ENCODE assay signal across 1 cellular context in the genomic region with DNA sequence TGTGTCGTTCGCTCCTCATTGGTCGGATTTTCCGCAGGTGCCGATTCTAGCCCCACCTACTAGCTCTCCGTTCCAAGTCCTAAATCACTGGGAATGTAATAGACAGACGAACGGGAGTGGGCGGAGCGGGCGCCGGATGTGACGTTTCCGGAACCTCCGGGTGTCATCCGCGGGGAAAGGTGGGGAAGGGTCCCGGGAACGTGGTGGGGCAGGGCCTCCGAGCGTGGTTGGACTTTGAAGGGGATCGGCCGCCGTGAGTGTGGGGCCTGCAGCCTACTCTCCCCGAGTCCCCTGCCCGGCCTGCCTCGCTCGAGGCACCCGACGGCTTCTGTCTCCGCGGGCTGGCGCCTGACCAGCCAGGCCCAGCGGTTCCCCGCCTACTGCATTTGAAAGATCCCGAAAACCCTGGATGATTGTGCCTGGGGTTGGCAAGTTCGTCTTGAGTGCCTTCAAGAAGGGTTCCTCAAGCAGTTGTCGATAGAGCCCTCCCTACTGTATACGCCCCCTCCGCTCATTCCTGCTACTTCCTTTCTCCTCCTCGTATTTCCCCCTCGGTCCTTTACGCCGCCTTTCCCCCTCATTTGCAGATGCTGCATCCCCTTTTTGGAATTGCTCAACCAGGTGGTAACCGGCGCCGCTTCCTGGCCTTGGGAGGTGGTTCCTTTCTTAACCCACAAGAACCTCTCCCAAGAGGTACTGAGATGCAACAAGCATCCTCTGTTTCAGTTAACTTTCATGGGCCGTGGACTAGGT.
TF ChIP-seq lines count a peak whose summit lies in the region.

A gene (plus strand): TSS at position 144 of the 753 bp plus-strand sequence. CDS start 1,896 bp downstream, outside the sequence.

TF ChIP-seq in GM12878, 131 proteins besides CTCF, POLR2A, EP300 and RAD21 (continued from another document and continues in another):
- TF ChIP-seq, protein P1, sequence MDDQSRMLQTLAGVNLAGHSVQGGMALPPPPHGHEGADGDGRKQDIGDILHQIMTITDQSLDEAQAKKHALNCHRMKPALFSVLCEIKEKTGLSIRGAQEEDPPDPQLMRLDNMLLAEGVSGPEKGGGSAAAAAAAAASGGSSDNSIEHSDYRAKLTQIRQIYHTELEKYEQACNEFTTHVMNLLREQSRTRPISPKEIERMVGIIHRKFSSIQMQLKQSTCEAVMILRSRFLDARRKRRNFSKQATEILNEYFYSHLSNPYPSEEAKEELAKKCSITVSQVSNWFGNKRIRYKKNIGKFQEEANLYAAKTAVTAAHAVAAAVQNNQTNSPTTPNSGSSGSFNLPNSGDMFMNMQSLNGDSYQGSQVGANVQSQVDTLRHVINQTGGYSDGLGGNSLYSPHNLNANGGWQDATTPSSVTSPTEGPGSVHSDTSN (IDR thresholded peaks at IDR 0.05; ENCODE audit: insufficient replicate concordance, low read depth, low read length) = peak; percentile 39
- peak; percentile 47 to 71; a peak in 3 of 4 replicates for TF ChIP-seq BHLHE40 (IDR thresholded peaks at IDR 0.05; ENCODE audit: borderline replicate concordance in 1 of 2, low read depth in 2 of 2, low read length in 1 of 2)
- TF ChIP-seq CHD2 (IDR thresholded peaks at IDR 0.05; ENCODE audit: borderline replicate concordance, low read depth, low read length) = 0 out of 2 replicates have a peak, but pooled peaks have one; percentile 37
- peak; percentile 93 for TF ChIP-seq CREB1 (IDR thresholded peaks at IDR 0.05; ENCODE audit: low read depth)
- peak; percentile 60; the same call in 1 of the 2 replicates for TF ChIP-seq POLR2AphosphoS2 (IDR thresholded peaks at IDR 0.05; ENCODE audit: low read depth, low read length)
- no peak for TF ChIP-seq YBX1 (IDR thresholded peaks at IDR 0.05)
- 0 out of 2 replicates have a peak, but pooled peaks have one; percentile 39 for TF ChIP-seq EED (IDR thresholded peaks at IDR 0.05; ENCODE audit: low read depth)
- TF ChIP-seq EGR1 (IDR thresholded peaks at IDR 0.05; ENCODE audit: borderline replicate concordance in 1 of 2, low read depth in 2 of 2, low read length in 2 of 2) = 0 out of 3 replicates have a peak, but pooled peaks of 1 of the 2 experiments have one; percentile 51
- TF ChIP-seq FOS (IDR thresholded peaks at IDR 0.05; ENCODE audit: borderline replicate concordance, extremely low read depth, insufficient read length) = peak; percentile 12
- TF ChIP-seq CBX5 (IDR thresholded peaks at IDR 0.05; ENCODE audit: low read depth) = no peak
- TF ChIP-seq ZNF217 (IDR thresholded peaks at IDR 0.05) = no peak
- peak; percentile 82 for TF ChIP-seq NBN (IDR thresholded peaks at IDR 0.05)
- TF ChIP-seq, protein P2, sequence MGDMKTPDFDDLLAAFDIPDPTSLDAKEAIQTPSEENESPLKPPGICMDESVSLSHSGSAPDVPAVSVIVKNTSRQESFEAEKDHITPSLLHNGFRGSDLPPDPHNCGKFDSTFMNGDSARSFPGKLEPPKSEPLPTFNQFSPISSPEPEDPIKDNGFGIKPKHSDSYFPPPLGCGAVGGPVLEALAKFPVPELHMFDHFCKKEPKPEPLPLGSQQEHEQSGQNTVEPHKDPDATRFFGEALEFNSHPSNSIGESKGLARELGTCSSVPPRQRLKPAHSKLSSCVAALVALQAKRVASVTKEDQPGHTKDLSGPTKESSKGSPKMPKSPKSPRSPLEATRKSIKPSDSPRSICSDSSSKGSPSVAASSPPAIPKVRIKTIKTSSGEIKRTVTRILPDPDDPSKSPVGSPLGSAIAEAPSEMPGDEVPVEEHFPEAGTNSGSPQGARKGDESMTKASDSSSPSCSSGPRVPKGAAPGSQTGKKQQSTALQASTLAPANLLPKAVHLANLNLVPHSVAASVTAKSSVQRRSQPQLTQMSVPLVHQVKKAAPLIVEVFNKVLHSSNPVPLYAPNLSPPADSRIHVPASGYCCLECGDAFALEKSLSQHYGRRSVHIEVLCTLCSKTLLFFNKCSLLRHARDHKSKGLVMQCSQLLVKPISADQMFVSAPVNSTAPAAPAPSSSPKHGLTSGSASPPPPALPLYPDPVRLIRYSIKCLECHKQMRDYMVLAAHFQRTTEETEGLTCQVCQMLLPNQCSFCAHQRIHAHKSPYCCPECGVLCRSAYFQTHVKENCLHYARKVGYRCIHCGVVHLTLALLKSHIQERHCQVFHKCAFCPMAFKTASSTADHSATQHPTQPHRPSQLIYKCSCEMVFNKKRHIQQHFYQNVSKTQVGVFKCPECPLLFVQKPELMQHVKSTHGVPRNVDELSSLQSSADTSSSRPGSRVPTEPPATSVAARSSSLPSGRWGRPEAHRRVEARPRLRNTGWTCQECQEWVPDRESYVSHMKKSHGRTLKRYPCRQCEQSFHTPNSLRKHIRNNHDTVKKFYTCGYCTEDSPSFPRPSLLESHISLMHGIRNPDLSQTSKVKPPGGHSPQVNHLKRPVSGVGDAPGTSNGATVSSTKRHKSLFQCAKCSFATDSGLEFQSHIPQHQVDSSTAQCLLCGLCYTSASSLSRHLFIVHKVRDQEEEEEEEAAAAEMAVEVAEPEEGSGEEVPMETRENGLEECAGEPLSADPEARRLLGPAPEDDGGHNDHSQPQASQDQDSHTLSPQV (IDR thresholded peaks at IDR 0.05) = no peak
- TF ChIP-seq IKZF2 (IDR thresholded peaks at IDR 0.05) = peak; percentile 66 to 77
- 0 out of 2 replicates have a peak, but pooled peaks have one; percentile 21 for TF ChIP-seq SPI1 (IDR thresholded peaks at IDR 0.05; ENCODE audit: borderline replicate concordance, insufficient read depth, low read depth, low read length)
- TF ChIP-seq, protein P3, sequence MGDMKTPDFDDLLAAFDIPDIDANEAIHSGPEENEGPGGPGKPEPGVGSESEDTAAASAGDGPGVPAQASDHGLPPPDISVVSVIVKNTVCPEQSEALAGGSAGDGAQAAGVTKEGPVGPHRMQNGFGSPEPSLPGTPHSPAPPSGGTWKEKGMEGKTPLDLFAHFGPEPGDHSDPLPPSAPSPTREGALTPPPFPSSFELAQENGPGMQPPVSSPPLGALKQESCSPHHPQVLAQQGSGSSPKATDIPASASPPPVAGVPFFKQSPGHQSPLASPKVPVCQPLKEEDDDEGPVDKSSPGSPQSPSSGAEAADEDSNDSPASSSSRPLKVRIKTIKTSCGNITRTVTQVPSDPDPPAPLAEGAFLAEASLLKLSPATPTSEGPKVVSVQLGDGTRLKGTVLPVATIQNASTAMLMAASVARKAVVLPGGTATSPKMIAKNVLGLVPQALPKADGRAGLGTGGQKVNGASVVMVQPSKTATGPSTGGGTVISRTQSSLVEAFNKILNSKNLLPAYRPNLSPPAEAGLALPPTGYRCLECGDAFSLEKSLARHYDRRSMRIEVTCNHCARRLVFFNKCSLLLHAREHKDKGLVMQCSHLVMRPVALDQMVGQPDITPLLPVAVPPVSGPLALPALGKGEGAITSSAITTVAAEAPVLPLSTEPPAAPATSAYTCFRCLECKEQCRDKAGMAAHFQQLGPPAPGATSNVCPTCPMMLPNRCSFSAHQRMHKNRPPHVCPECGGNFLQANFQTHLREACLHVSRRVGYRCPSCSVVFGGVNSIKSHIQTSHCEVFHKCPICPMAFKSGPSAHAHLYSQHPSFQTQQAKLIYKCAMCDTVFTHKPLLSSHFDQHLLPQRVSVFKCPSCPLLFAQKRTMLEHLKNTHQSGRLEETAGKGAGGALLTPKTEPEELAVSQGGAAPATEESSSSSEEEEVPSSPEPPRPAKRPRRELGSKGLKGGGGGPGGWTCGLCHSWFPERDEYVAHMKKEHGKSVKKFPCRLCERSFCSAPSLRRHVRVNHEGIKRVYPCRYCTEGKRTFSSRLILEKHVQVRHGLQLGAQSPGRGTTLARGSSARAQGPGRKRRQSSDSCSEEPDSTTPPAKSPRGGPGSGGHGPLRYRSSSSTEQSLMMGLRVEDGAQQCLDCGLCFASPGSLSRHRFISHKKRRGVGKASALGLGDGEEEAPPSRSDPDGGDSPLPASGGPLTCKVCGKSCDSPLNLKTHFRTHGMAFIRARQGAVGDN (IDR thresholded peaks at IDR 0.05) = peak; percentile 63; the same call in 1 of the 2 replicates
- TF ChIP-seq, protein P4, sequence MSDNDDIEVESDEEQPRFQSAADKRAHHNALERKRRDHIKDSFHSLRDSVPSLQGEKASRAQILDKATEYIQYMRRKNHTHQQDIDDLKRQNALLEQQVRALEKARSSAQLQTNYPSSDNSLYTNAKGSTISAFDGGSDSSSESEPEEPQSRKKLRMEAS (IDR thresholded peaks at IDR 0.05; ENCODE audit: low read depth, low read length) = peak; percentile 50; the same call in 1 of the 2 replicates
- TF ChIP-seq, protein P5, sequence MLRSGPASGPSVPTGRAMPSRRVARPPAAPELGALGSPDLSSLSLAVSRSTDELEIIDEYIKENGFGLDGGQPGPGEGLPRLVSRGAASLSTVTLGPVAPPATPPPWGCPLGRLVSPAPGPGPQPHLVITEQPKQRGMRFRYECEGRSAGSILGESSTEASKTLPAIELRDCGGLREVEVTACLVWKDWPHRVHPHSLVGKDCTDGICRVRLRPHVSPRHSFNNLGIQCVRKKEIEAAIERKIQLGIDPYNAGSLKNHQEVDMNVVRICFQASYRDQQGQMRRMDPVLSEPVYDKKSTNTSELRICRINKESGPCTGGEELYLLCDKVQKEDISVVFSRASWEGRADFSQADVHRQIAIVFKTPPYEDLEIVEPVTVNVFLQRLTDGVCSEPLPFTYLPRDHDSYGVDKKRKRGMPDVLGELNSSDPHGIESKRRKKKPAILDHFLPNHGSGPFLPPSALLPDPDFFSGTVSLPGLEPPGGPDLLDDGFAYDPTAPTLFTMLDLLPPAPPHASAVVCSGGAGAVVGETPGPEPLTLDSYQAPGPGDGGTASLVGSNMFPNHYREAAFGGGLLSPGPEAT (IDR thresholded peaks at IDR 0.05; ENCODE audit: low read depth) = peak; percentile 78
- TF ChIP-seq ZSCAN29 (IDR thresholded peaks at IDR 0.05) = no peak
- peak; percentile 89 for TF ChIP-seq GABPA (IDR thresholded peaks at IDR 0.05; ENCODE audit: low read depth)
- TF ChIP-seq, protein P6, sequence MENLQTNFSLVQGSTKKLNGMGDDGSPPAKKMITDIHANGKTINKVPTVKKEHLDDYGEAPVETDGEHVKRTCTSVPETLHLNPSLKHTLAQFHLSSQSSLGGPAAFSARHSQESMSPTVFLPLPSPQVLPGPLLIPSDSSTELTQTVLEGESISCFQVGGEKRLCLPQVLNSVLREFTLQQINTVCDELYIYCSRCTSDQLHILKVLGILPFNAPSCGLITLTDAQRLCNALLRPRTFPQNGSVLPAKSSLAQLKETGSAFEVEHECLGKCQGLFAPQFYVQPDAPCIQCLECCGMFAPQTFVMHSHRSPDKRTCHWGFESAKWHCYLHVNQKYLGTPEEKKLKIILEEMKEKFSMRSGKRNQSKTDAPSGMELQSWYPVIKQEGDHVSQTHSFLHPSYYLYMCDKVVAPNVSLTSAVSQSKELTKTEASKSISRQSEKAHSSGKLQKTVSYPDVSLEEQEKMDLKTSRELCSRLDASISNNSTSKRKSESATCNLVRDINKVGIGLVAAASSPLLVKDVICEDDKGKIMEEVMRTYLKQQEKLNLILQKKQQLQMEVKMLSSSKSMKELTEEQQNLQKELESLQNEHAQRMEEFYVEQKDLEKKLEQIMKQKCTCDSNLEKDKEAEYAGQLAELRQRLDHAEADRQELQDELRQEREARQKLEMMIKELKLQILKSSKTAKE (IDR thresholded peaks at IDR 0.05; ENCODE audit: low read depth, poor library complexity, severe bottlenecking) = peak; percentile 1
- peak; percentile 71; the same call in 1 of the 2 replicates for TF ChIP-seq HDGF (IDR thresholded peaks at IDR 0.05)
- TF ChIP-seq CBFB (IDR thresholded peaks at IDR 0.05; ENCODE audit: low read depth) = no peak
- TF ChIP-seq POLR2AphosphoS5 (IDR thresholded peaks at IDR 0.05; ENCODE audit: low read length) = peak; percentile 67; the same call in 1 of the 2 replicates
- no peak for TF ChIP-seq ZNF274 (IDR thresholded peaks at IDR 0.05; ENCODE audit: insufficient read depth, insufficient read length)
- no peak for TF ChIP-seq RCOR1 (conservative IDR thresholded peaks at IDR 0.05; ENCODE audit: low read depth, low read length)
- TF ChIP-seq NFIC (IDR thresholded peaks at IDR 0.05; ENCODE audit: low read depth, low read length) = no peak
- TF ChIP-seq NR2C1 (IDR thresholded peaks at IDR 0.05) = peak; percentile 10; the same call in 1 of the 2 replicates
- 0 out of 2 replicates have a peak, but pooled peaks have one; percentile 3 for TF ChIP-seq NRF1 (conservative IDR thresholded peaks at IDR 0.05; ENCODE audit: low read depth, low read length)
- peak; percentile 72 for TF ChIP-seq MXI1 (IDR thresholded peaks at IDR 0.05; ENCODE audit: low read depth, low read length)
- 0 out of 2 replicates have a peak, but pooled peaks have one; percentile 6 for TF ChIP-seq RUNX3 (IDR thresholded peaks at IDR 0.05; ENCODE audit: low read length)
- TF ChIP-seq CREM (IDR thresholded peaks at IDR 0.05; ENCODE audit: low read depth) = peak; percentile 92
- TF ChIP-seq TARDBP (IDR thresholded peaks at IDR 0.05; ENCODE audit: borderline replicate concordance) = 0 out of 2 replicates have a peak, but pooled peaks have one; percentile 14
- TF ChIP-seq IRF4 (IDR thresholded peaks at IDR 0.05; ENCODE audit: low read depth, low read length) = peak; percentile 5; the same call in 1 of the 2 replicates
- TF ChIP-seq, protein P7, sequence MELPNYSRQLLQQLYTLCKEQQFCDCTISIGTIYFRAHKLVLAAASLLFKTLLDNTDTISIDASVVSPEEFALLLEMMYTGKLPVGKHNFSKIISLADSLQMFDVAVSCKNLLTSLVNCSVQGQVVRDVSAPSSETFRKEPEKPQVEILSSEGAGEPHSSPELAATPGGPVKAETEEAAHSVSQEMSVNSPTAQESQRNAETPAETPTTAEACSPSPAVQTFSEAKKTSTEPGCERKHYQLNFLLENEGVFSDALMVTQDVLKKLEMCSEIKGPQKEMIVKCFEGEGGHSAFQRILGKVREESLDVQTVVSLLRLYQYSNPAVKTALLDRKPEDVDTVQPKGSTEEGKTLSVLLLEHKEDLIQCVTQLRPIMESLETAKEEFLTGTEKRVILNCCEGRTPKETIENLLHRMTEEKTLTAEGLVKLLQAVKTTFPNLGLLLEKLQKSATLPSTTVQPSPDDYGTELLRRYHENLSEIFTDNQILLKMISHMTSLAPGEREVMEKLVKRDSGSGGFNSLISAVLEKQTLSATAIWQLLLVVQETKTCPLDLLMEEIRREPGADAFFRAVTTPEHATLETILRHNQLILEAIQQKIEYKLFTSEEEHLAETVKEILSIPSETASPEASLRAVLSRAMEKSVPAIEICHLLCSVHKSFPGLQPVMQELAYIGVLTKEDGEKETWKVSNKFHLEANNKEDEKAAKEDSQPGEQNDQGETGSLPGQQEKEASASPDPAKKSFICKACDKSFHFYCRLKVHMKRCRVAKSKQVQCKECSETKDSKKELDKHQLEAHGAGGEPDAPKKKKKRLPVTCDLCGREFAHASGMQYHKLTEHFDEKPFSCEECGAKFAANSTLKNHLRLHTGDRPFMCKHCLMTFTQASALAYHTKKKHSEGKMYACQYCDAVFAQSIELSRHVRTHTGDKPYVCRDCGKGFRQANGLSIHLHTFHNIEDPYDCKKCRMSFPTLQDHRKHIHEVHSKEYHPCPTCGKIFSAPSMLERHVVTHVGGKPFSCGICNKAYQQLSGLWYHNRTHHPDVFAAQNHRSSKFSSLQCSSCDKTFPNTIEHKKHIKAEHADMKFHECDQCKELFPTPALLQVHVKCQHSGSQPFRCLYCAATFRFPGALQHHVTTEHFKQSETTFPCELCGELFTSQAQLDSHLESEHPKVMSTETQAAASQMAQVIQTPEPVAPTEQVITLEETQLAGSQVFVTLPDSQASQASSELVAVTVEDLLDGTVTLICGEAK (IDR thresholded peaks at IDR 0.05; ENCODE audit: borderline replicate concordance) = peak; percentile 90
- TF ChIP-seq, protein P8, sequence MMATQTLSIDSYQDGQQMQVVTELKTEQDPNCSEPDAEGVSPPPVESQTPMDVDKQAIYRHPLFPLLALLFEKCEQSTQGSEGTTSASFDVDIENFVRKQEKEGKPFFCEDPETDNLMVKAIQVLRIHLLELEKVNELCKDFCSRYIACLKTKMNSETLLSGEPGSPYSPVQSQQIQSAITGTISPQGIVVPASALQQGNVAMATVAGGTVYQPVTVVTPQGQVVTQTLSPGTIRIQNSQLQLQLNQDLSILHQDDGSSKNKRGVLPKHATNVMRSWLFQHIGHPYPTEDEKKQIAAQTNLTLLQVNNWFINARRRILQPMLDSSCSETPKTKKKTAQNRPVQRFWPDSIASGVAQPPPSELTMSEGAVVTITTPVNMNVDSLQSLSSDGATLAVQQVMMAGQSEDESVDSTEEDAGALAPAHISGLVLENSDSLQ (IDR thresholded peaks at IDR 0.05) = peak; percentile 86
